ENCODE assay signal across 25 cellular contexts in genomic region chr2:49251766-49252165, GRCh38.
DNase-seq lines count a peak whose midpoint lies in the region; ATAC-seq, FAIRE-seq and TF ChIP-seq lines count a peak whose summit lies in the region.
"Had no signal": no experiment of that assay in that cellular context is flagged by ENCODE, and none has a peak within 500 bp of the region (broad histone marks: within the 10 kb centered on the region; RNA-seq: fewer than 3 reads in every experiment).

No MANE protein-coding gene starts in this region.

- TF ChIP-seq CTCF in HepG2 (CRISPR knock-in tag; IDR thresholded peaks at IDR 0.05) (no peak), right lobe of liver (IDR thresholded peaks at IDR 0.05) (no peak), astrocyte (IDR thresholded peaks at IDR 0.05; ENCODE audit: insufficient read depth, low read depth, low read length) (no peak), foreskin fibroblast (IDR thresholded peaks at IDR 0.05; ENCODE audit: low read depth, low read length) (no peak)

- H3K4me1 Mint-ChIP-seq in astrocyte (ENCODE audit: low read depth, unreplicated experiment) = peaks cover 36% of the 10 kb centered on the region
- H3K4me1 Mint-ChIP-seq: immature natural killer cell, memory B cell, nephron progenitor cell had no signal

- H3K4me1 ChIP-seq in HepG2 (ENCODE audit: insufficient read depth, low read length) = no peaks in the 10 kb centered on the region
- H3K4me1 ChIP-seq in right lobe of liver = no peaks in the 10 kb centered on the region
- H3K4me1 ChIP-seq in astrocyte (ENCODE audit: insufficient read depth, low read length) = peaks cover 6% of the 10 kb centered on the region
- H3K4me1 ChIP-seq: HAP-1, stomach had no signal

- CTCF ChIA-PET in HepG2 (lab: Yijun Ruan, JAX; ENCODE audit: low intra/inter-chr PET ratio, low total read pairs) = no interaction called here

- no peak for TF ChIP-seq RAD21 in HepG2 (CRISPR knock-in tag; IDR thresholded peaks at IDR 0.05)

- no peak overlapping the region for H3K4me3 ChIP-seq in HepG2 (replicated peaks in 1 of 3; ENCODE audit: insufficient read depth in 1 of 3, low read depth in 2 of 3, low read length in 3 of 3)
- H3K4me3 ChIP-seq in right lobe of liver = no peak overlapping the region
- H3K4me3 ChIP-seq in astrocyte (ENCODE audit: insufficient read depth, low read depth, low read length) = no peak overlapping the region
- H3K4me3 ChIP-seq in foreskin fibroblast (ENCODE audit: low read depth in 1 of 2, low read length in 2 of 2) = no peak overlapping the region
- H3K4me3 ChIP-seq: HAP-1, PC-9, stomach had no signal

- 12% methylated on average over 1 of the region's 1 CpG for WGBS in HepG2 (ENCODE audit: low lambda C conversion rate)
- 58% methylated on average over 1 of the region's 1 CpG for WGBS in right lobe of liver (ENCODE audit: insufficient coverage, low coverage, low lambda C conversion rate, missing lambda C conversion rate)

- no peak overlapping the region for H3K4me3 Mint-ChIP-seq in astrocyte (ENCODE audit: unreplicated experiment)
- H3K4me3 Mint-ChIP-seq: activated CD4-positive, alpha-beta memory T cell treated with anti-CD3 and anti-CD28 coated beads for 36 hours; activated T-cell treated with anti-CD3 and anti-CD28 coated beads, Interleukin-2, amount 50 U/mL, for 72 hours; immature natural killer cell; memory B cell; nephron progenitor cell had no signal

- H3K27ac Mint-ChIP-seq in astrocyte (ENCODE audit: unreplicated experiment) = peak overlapping the region; percentile 76
- H3K27ac Mint-ChIP-seq: activated CD4-positive, alpha-beta memory T cell treated with anti-CD3 and anti-CD28 coated beads for 36 hours; activated T-cell treated with anti-CD3 and anti-CD28 coated beads, Interleukin-2, amount 50 U/mL, for 72 hours; immature natural killer cell; memory B cell; nephron progenitor cell had no signal

- no peaks in the 10 kb centered on the region for H3K79me2 ChIP-seq in HepG2 (ENCODE audit: insufficient read depth, low read length)
- no peaks in the 10 kb centered on the region for H3K79me2 ChIP-seq in astrocyte (ENCODE audit: insufficient read depth, low read length)

- no peak for ATAC-seq in HepG2
- ATAC-seq in right lobe of liver = no peak
- ATAC-seq: activated T-cell treated with anti-CD3 and anti-CD28 coated beads, Interleukin-2, amount 50 U/mL, for 72 hours had no signal

- H3K27me3 ChIP-seq in HepG2 (ENCODE audit: control insufficient read depth in 1 of 2, insufficient read depth in 2 of 2, low read length in 2 of 2) (no peaks in the 10 kb centered on the region), right lobe of liver (no peaks in the 10 kb centered on the region), astrocyte (ENCODE audit: insufficient read depth, low read length) (no peaks in the 10 kb centered on the region)
- H3K27me3 ChIP-seq: stomach had no signal

- DNase-seq in HepG2 (ENCODE audit: low spot score) (no peak), right lobe of liver (no peak), astrocyte (ENCODE audit: low read depth) (peak; percentile 84), foreskin fibroblast (peak; percentile 58 to 79), NK-92 (lab: John Stamatoyannopoulos, UW; ENCODE audit: unreplicated experiment) (no peak), DMS153 (lab: John Stamatoyannopoulos, UW) (no peak), NCI-H446 treated with DMSO at 0.1 percent for 48 hours (lab: John Stamatoyannopoulos, UW) (no peak), hepatic stellate cell (ENCODE audit: low spot score) (no peak)
- DNase-seq: activated CD4-positive, alpha-beta memory T cell treated with anti-CD3 and anti-CD28 coated beads for 36 hours; activated T-cell treated with anti-CD3 and anti-CD28 coated beads, Interleukin-2, amount 50 U/mL, for 72 hours; COR-L47; GDM1; immature natural killer cell; MV-4-11; NCI-H2081; NCI-H69; nephron progenitor cell; PC-9; stomach; SW 1271 had no signal

- H2AFZ ChIP-seq in HepG2 (ENCODE audit: low read length) (no peak overlapping the region), astrocyte (ENCODE audit: low read depth, low read length) (peak overlapping the region; percentile 14)
- H2AFZ ChIP-seq: PC-9 had no signal

- no peaks in the 10 kb centered on the region for H3K9me3 ChIP-seq in HepG2 (ENCODE audit: low read length)
- no peaks in the 10 kb centered on the region for H3K9me3 ChIP-seq in right lobe of liver
- no peaks in the 10 kb centered on the region for H3K9me3 ChIP-seq in astrocyte (ENCODE audit: insufficient read depth, low read depth, low read length)
- H3K9me3 ChIP-seq: HAP-1 had no signal

- H3K9me3 Mint-ChIP-seq in astrocyte (ENCODE audit: unreplicated experiment) = no peaks in the 10 kb centered on the region
- H3K9me3 Mint-ChIP-seq: activated CD4-positive, alpha-beta memory T cell treated with anti-CD3 and anti-CD28 coated beads for 36 hours had no signal

- TF ChIP-seq EP300 in HepG2 (IDR thresholded peaks at IDR 0.05; ENCODE audit: low read depth in 2 of 2, low read length in 2 of 2) (no peak), HepG2 (CRISPR knock-in tag; IDR thresholded peaks at IDR 0.05; ENCODE audit: borderline replicate concordance) (no peak)

- H3K27ac ChIP-seq in HepG2 (ENCODE audit: extremely low read length, insufficient read depth, low read length) (no peak overlapping the region), right lobe of liver (no peak overlapping the region), astrocyte (ENCODE audit: low read depth, low read length) (no peak overlapping the region)
- H3K27ac ChIP-seq: PC-9, stomach, VCaP had no signal

- in situ Hi-C loops in HepG2 (cut with HindIII; ENCODE audit: extremely low pct_ligation_motif_present, low pct_unique_long_range_greater_than_20kb) = no loop called here

- POLR2A ChIA-PET in HepG2 (lab: Yijun Ruan, JAX) = no interaction called here

- no peak overlapping the region for H3K9ac ChIP-seq in HepG2 (ENCODE audit: insufficient read depth, low read depth, low read length)
- no peak overlapping the region for H3K9ac ChIP-seq in astrocyte (ENCODE audit: low read length)

- FAIRE-seq in HepG2 (lab: Jason Lieb, UNC) = no peak
- peak; percentile 59 for FAIRE-seq in astrocyte (lab: Jason Lieb, UNC)
- FAIRE-seq: A204.1, colon had no signal

- H3K36me3 ChIP-seq in HepG2 (replicated peaks in 1 of 2; ENCODE audit: control insufficient read depth in 1 of 2, insufficient read depth in 2 of 2, low read length in 2 of 2) (no peaks in the 10 kb centered on the region), right lobe of liver (no peaks in the 10 kb centered on the region), astrocyte (ENCODE audit: insufficient read depth, low read length) (no peaks in the 10 kb centered on the region)
- H3K36me3 ChIP-seq: HAP-1, stomach had no signal

- no peak overlapping the region for H3K4me2 ChIP-seq in HepG2 (ENCODE audit: low read depth, low read length)
- peak overlapping the region; percentile 39 for H3K4me2 ChIP-seq in astrocyte (ENCODE audit: low read length)
- H3K4me2 ChIP-seq: PC-9 had no signal

- H3K36me3 Mint-ChIP-seq in astrocyte (ENCODE audit: low read depth, unreplicated experiment) = no peaks in the 10 kb centered on the region
- H3K36me3 Mint-ChIP-seq: activated CD4-positive, alpha-beta memory T cell treated with anti-CD3 and anti-CD28 coated beads for 36 hours; immature natural killer cell; memory B cell had no signal

- no peaks in the 10 kb centered on the region for H4K20me1 ChIP-seq in HepG2 (ENCODE audit: insufficient read depth, low read length)
- H4K20me1 ChIP-seq in astrocyte (ENCODE audit: insufficient read depth, low read length) = no peaks in the 10 kb centered on the region

- H3K27me3 Mint-ChIP-seq in astrocyte (ENCODE audit: low read depth, unreplicated experiment) = no peaks in the 10 kb centered on the region
- H3K27me3 Mint-ChIP-seq: activated CD4-positive, alpha-beta memory T cell treated with anti-CD3 and anti-CD28 coated beads for 36 hours; memory B cell had no signal

- TF ChIP-seq POLR2A in HepG2 (IDR thresholded peaks at IDR 0.05; ENCODE audit: insufficient read depth in 1 of 2, low read depth in 2 of 2, low read length in 2 of 2) (no peak), right lobe of liver (IDR thresholded peaks at IDR 0.05) (no peak)

- intact Hi-C loops in HepG2 (cut with micrococcal nuclease; ENCODE audit: unreplicated experiment) (no loop called here), right lobe of liver (cut with DNase I) (no loop called here)

- BruUV-seq in HepG2 (replicated peaks; lab: Mats Ljungman, UMichigan) = no TSS peak

TF ChIP-seq in HepG2, 621 proteins besides CTCF, POLR2A, EP300 and RAD21 (continues in another document):
- TF ChIP-seq MZF1 (CRISPR knock-in tag; IDR thresholded peaks at IDR 0.05; ENCODE audit: borderline replicate concordance) (no peak), ZNF543 (CRISPR knock-in tag; IDR thresholded peaks at IDR 0.05) (no peak), MAFF (IDR thresholded peaks at IDR 0.05; ENCODE audit: low read depth, low read length) (peak; percentile 76), PRDM4 (CRISPR knock-in tag; IDR thresholded peaks at IDR 0.05; ENCODE audit: borderline replicate concordance) (no peak)
- TF ChIP-seq, protein P1, sequence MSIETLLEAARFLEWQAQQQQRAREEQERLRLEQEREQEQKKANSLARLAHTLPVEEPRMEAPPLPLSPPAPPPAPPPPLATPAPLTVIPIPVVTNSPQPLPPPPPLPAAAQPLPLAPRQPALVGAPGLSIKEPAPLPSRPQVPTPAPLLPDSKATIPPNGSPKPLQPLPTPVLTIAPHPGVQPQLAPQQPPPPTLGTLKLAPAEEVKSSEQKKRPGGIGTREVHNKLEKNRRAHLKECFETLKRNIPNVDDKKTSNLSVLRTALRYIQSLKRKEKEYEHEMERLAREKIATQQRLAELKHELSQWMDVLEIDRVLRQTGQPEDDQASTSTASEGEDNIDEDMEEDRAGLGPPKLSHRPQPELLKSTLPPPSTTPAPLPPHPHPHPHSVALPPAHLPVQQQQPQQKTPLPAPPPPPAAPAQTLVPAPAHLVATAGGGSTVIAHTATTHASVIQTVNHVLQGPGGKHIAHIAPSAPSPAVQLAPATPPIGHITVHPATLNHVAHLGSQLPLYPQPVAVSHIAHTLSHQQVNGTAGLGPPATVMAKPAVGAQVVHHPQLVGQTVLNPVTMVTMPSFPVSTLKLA (IDR thresholded peaks at IDR 0.05) = no peak

Comparison
In these comparisons a context has a peak if more than half of its experiments do, and no peak if none do; other contexts are left out.
1. DNase-seq: peak in astrocyte (single experiment) and foreskin fibroblast (2 of 2); none in HepG2 (single experiment), right lobe of liver (0 of 3), NK-92 (single experiment), DMS153 (single experiment), NCI-H446 treated with DMSO at 0.1 percent for 48 hours (single experiment) and hepatic stellate cell (single experiment).